12 cellular contexts compared by ENCODE assay signal in genomic region chr11:133576351-133576750, GRCh38. TPM values are rescaled to one million over a fixed set of nuclear protein-coding genes. Genes with fewer than 3 reads are reported as not detected.
DNase-seq lines count a peak whose midpoint lies in the region; ATAC-seq and TF ChIP-seq lines count a peak whose summit lies in the region.
"Had no signal": no experiment of that assay in that cellular context is flagged by ENCODE, and none has a peak within 500 bp of the region (broad histone marks: within the 10 kb centered on the region; RNA-seq: fewer than 3 reads in every experiment).

No MANE protein-coding gene starts in this region.

- no peak overlapping the region for H3K9ac ChIP-seq in DND-41 (ENCODE audit: low read depth, low read length)

- H3K27ac ChIP-seq in DND-41 (ENCODE audit: low read length): no peak overlapping the region
- no peak overlapping the region for H3K27ac ChIP-seq in WERI-Rb-1

- DNase-seq in DND-41 (peak; percentile 10), H7 (peak; percentile 76), WERI-Rb-1 (no peak), islet precursor cell (peak; percentile 60), NCI-H2227 (lab: John Stamatoyannopoulos, UW; ENCODE audit: unreplicated experiment) (no peak), AG08396 (ENCODE audit: low spot score) (no peak), posterior cingulate gyrus (no peak)
- DNase-seq: activated naive CD4-positive, alpha-beta T cell treated with anti-CD3 and anti-CD28 coated beads, Interleukin-2, amount 50 U/mL, for 16 hours; CD8-positive, alpha-beta memory T cell; NCI-H187; T-cell had no signal

- H2AFZ ChIP-seq in DND-41 (ENCODE audit: low read depth, low read length): no peak overlapping the region

- H4K20me1 ChIP-seq in DND-41 (ENCODE audit: insufficient read depth, low read length): no peaks in the 10 kb centered on the region

- intact Hi-C loops in posterior cingulate gyrus (cut with DNase I): no loop called here

- H3K79me2 ChIP-seq in DND-41 (ENCODE audit: insufficient read depth, low read length): no peaks in the 10 kb centered on the region

- H3K4me1 ChIP-seq in DND-41 (ENCODE audit: insufficient read depth, low read length): no peaks in the 10 kb centered on the region

- H3K4me3 ChIP-seq in DND-41 (ENCODE audit: low read depth in 1 of 2, low read length in 2 of 2) (no peak overlapping the region), H7 (ENCODE audit: insufficient read depth, low read depth, low read length) (no peak overlapping the region), WERI-Rb-1 (ENCODE audit: low read depth, low read length) (no peak overlapping the region)

- H3K36me3 ChIP-seq in DND-41 (ENCODE audit: insufficient read depth, low read length): no peaks in the 10 kb centered on the region
- no peaks in the 10 kb centered on the region for H3K36me3 ChIP-seq in H7 (replicated peaks; ENCODE audit: control insufficient read depth, insufficient read depth, low read length)
- H3K36me3 ChIP-seq in WERI-Rb-1: no peaks in the 10 kb centered on the region

- no peak for ATAC-seq in DND-41 (ENCODE audit: insufficient read depth, low read depth)
- ATAC-seq: T-cell had no signal

- H3K9me3 ChIP-seq in DND-41 (ENCODE audit: insufficient read depth, low read length, severe bottlenecking) (no peaks in the 10 kb centered on the region), WERI-Rb-1 (ENCODE audit: severe bottlenecking) (no peaks in the 10 kb centered on the region)

- TF ChIP-seq CTCF in DND-41 (IDR thresholded peaks at IDR 0.05; ENCODE audit: borderline replicate concordance, extremely low read depth, low read length, poor library complexity, severe bottlenecking): peak; percentile 59
- peak; percentile 63 for TF ChIP-seq CTCF in WERI-Rb-1 (IDR thresholded peaks at IDR 0.05; ENCODE audit: low read depth, low read length)

- H3K4me2 ChIP-seq in DND-41 (ENCODE audit: insufficient read depth, low read length): no peak overlapping the region

- H3K27me3 ChIP-seq in DND-41 (ENCODE audit: insufficient read depth, low read length, poor library complexity) (peaks cover 5% of the 10 kb centered on the region), H7 (ENCODE audit: control insufficient read depth, insufficient read depth, low read length) (no peaks in the 10 kb centered on the region; the same call in 1 of the 2 replicates), WERI-Rb-1 (ENCODE audit: insufficient read depth, low read depth, severe bottlenecking) (no peaks in the 10 kb centered on the region)

RNA-seq across cellular contexts. Expression of gene OPCML, which starts 44.0 kb away (rescaled TPM):
- 0.21 and 0.26 TPM in 2 replicates for total RNA-seq in H7 (2014; rRNA removed; shearing (Covaris generic))
- total RNA-seq: CD8-positive, alpha-beta memory T cell; renal cortical epithelial cell; T-cell had no signal

Comparison
In these comparisons a context has a peak if more than half of its experiments do, and no peak if none do; other contexts are left out.
1. DNase-seq: peak in DND-41 (single experiment), H7 (single experiment) and islet precursor cell (single experiment); none in WERI-Rb-1 (single experiment), NCI-H2227 (single experiment), AG08396 (single experiment) and posterior cingulate gyrus (0 of 10).